1 cellular context compared by ENCODE assay signal in the genomic region with DNA sequence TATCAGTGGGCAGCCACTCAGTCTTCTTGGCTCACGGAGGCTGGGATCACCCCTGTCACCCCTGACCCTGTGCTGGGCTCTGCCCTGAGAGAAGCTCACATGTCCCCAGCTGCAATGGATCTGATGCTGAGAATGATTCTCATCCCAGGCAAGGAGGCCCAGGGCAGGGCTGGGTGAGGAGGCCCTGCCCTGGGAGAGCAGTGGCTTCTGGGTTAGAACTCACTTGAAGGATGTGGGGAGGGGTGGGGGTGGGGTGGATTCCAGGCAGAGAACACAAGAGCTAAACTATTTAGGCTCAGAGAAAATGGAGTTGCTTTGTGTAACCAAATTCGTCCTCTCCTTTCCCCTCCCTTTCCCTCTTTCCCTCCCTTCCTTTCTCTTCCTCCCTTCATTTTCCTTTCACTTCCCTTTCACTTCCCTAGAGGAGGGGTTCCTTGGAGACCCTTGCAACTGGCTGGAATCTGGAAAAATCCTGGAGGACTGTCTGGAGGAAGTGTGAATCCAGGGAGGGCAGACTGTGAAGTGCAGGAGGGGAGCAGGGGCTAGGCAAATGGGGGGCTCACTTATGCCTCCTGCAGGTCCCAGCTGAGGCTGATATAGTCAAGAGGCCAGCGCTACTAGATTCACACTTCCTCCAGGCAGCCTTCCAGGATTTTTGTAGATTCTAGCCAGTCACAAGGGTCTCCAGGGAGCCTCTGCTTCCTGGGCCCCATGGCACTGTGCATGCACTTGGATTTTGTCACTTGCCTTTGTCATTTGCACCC.
TF ChIP-seq lines count a peak whose summit lies in the region.

No MANE protein-coding gene starts in this region.

TF ChIP-seq in GM23338, 12 proteins besides CTCF, POLR2A, EP300 and RAD21:
- TF ChIP-seq, protein P1, sequence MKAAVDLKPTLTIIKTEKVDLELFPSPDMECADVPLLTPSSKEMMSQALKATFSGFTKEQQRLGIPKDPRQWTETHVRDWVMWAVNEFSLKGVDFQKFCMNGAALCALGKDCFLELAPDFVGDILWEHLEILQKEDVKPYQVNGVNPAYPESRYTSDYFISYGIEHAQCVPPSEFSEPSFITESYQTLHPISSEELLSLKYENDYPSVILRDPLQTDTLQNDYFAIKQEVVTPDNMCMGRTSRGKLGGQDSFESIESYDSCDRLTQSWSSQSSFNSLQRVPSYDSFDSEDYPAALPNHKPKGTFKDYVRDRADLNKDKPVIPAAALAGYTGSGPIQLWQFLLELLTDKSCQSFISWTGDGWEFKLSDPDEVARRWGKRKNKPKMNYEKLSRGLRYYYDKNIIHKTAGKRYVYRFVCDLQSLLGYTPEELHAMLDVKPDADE (IDR thresholded peaks at IDR 0.05) = no peak
- TF ChIP-seq EZH2phosphoT487 (IDR thresholded peaks at IDR 0.05; ENCODE audit: unreplicated experiment) = no peak
- TF ChIP-seq ZNF114 (CRISPR knock-in tag; IDR thresholded peaks at IDR 0.05) = no peak
- no peak for TF ChIP-seq CREB1 (CRISPR knock-in tag; IDR thresholded peaks at IDR 0.05; ENCODE audit: low read depth)
- no peak for TF ChIP-seq STAT1 (IDR thresholded peaks at IDR 0.05; ENCODE audit: unreplicated experiment)
- TF ChIP-seq, protein P2, sequence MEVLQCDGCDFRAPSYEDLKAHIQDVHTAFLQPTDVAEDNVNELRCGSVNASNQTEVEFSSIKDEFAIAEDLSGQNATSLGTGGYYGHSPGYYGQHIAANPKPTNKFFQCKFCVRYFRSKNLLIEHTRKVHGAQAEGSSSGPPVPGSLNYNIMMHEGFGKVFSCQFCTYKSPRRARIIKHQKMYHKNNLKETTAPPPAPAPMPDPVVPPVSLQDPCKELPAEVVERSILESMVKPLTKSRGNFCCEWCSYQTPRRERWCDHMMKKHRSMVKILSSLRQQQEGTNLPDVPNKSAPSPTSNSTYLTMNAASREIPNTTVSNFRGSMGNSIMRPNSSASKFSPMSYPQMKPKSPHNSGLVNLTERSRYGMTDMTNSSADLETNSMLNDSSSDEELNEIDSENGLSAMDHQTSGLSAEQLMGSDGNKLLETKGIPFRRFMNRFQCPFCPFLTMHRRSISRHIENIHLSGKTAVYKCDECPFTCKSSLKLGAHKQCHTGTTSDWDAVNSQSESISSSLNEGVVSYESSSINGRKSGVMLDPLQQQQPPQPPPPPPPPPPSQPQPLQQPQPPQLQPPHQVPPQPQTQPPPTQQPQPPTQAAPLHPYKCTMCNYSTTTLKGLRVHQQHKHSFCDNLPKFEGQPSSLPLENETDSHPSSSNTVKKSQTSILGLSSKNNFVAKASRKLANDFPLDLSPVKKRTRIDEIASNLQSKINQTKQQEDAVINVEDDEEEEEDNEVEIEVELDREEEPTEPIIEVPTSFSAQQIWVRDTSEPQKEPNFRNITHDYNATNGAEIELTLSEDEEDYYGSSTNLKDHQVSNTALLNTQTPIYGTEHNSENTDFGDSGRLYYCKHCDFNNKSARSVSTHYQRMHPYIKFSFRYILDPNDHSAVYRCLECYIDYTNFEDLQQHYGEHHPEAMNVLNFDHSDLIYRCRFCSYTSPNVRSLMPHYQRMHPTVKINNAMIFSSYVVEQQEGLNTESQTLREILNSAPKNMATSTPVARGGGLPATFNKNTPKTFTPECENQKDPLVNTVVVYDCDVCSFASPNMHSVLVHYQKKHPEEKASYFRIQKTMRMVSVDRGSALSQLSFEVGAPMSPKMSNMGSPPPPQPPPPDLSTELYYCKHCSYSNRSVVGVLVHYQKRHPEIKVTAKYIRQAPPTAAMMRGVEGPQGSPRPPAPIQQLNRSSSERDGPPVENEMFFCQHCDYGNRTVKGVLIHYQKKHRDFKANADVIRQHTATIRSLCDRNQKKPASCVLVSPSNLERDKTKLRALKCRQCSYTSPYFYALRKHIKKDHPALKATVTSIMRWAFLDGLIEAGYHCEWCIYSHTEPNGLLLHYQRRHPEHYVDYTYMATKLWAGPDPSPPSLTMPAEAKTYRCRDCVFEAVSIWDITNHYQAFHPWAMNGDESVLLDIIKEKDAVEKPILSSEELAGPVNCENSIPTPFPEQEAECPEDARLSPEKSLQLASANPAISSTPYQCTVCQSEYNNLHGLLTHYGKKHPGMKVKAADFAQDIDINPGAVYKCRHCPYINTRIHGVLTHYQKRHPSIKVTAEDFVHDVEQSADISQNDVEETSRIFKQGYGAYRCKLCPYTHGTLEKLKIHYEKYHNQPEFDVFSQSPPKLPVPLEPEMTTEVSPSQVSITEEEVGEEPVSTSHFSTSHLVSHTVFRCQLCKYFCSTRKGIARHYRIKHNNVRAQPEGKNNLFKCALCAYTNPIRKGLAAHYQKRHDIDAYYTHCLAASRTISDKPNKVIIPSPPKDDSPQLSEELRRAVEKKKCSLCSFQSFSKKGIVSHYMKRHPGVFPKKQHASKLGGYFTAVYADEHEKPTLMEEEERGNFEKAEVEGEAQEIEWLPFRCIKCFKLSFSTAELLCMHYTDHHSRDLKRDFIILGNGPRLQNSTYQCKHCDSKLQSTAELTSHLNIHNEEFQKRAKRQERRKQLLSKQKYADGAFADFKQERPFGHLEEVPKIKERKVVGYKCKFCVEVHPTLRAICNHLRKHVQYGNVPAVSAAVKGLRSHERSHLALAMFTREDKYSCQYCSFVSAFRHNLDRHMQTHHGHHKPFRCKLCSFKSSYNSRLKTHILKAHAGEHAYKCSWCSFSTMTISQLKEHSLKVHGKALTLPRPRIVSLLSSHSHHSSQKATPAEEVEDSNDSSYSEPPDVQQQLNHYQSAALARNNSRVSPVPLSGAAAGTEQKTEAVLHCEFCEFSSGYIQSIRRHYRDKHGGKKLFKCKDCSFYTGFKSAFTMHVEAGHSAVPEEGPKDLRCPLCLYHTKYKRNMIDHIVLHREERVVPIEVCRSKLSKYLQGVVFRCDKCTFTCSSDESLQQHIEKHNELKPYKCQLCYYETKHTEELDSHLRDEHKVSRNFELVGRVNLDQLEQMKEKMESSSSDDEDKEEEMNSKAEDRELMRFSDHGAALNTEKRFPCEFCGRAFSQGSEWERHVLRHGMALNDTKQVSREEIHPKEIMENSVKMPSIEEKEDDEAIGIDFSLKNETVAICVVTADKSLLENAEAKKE (CRISPR knock-in tag; IDR thresholded peaks at IDR 0.05) = no peak
- no peak for TF ChIP-seq EZH2 (IDR thresholded peaks at IDR 0.05; ENCODE audit: low read depth, unreplicated experiment)
